In the genomic region with DNA sequence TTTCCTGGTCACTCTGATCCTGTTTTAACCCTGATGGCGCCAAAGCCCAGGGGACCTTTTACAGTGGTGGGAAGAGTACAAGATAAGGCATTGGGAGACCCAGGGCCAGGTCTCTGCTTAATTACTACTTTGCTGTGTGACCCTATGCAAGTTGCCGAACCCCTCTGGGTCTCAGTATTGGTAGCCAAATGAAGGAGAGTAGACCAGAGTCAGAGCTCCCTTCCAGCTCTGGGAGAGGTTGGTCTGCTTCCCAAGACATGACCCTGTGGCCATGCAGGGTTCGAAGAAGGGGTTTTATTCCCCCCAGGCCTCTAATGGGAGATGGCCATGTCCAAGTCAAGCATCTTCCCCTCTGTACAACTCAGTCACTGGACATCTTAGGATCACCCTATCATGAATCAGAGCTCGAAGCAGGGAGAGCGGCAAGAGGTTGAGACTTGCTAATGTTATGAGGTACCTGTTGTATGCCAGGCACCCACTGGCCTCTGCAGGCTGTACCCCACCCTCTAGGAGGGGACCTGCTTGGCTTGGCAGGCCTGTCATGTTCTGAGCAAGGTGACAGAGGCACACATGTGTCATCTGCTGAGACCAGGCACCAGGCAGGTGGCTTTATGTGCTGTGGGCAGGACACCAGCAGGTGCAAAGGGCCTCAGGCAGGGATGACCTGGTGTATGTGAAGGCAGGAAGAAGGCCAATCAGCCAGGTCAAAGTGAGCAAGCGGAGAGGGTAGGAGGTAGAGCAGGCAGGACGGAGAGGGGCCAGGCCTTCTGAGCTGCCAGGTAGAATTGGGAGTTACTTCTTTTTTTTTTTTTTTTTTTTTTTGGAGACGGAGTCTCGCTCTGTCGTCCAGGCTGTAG, we compare ENCODE assay signal across 12 cellular contexts.
DNase-seq lines count a peak whose midpoint lies in the region; ATAC-seq, FAIRE-seq and TF ChIP-seq lines count a peak whose summit lies in the region.
"Had no signal": no experiment of that assay in that cellular context is flagged by ENCODE, and none has a peak within 500 bp of the region (broad histone marks: within the 10 kb centered on the region; RNA-seq: fewer than 3 reads in every experiment).

No MANE protein-coding gene starts in this region.

- H3K4me3 ChIP-seq in GM23248 (peak overlapping the region; percentile 57; the same call in 1 of the 2 replicates), K562 (no peak overlapping the region), right lobe of liver (no peak overlapping the region), skeletal muscle tissue (ENCODE audit: low read length in 3 of 3) (no peak overlapping the region)

- intact Hi-C loops in K562 (cut with micrococcal nuclease) (no loop called here), right lobe of liver (cut with DNase I) (no loop called here)

- peaks cover 74% of the 10 kb centered on the region for H3F3A ChIP-seq in GM23248 (ENCODE audit: insufficient read depth)

- TF ChIP-seq CTCF in K562 (IDR thresholded peaks at IDR 0.05 in 2 of 3, conservative IDR thresholded peaks at IDR 0.05 in 1 of 3; ENCODE audit: insufficient read depth in 2 of 3, low read depth in 1 of 3, low read length in 3 of 3), result no peak
- no peak for TF ChIP-seq CTCF in right lobe of liver (IDR thresholded peaks at IDR 0.05)

- H3K4me2 ChIP-seq in GM23248 (ENCODE audit: unreplicated experiment) (peak overlapping the region; percentile 70), K562 (ENCODE audit: insufficient read depth, low read length) (no peak overlapping the region)

- FAIRE-seq in K562 (lab: Jason Lieb, UNC), result no peak

- H3K27ac ChIP-seq in GM23248 (peak overlapping the region; percentile 99), K562 (ENCODE audit: extremely low read depth, low read depth, low read length) (no peak overlapping the region), right lobe of liver (peak overlapping the region; percentile 42 to 95 (median 81)), skeletal muscle tissue (ENCODE audit: low read depth, low read length) (peak overlapping the region; percentile 87)

- TF ChIP-seq RAD21 in K562 (CRISPR knock-in tag; conservative IDR thresholded peaks at IDR 0.05 in 1 of 2, IDR thresholded peaks at IDR 0.05 in 1 of 2), result no peak

- H3K27me3 ChIP-seq in GM23248 (replicated peaks; ENCODE audit: insufficient read depth) (no peaks in the 10 kb centered on the region), K562 (ENCODE audit: control insufficient read depth in 2 of 2, insufficient read depth in 2 of 2, low read length in 2 of 2) (no peaks in the 10 kb centered on the region), right lobe of liver (no peaks in the 10 kb centered on the region), skeletal muscle tissue (ENCODE audit: control insufficient read depth in 3 of 3, insufficient read depth in 3 of 3, low read length in 3 of 3) (no peaks in the 10 kb centered on the region)

- in situ Hi-C loops in GM23248 (cut with MboI), result no loop called here
- in situ Hi-C loops in K562 (cut with MboI), result no loop called here

- H3K9ac ChIP-seq in GM23248, result peak overlapping the region; percentile 88
- peak overlapping the region in 1 of 2 experiments; percentile 49; a peak in 1 of 4 replicates for H3K9ac ChIP-seq in K562 (ENCODE audit: insufficient read depth in 1 of 2, low read depth in 2 of 2, low read length in 2 of 2)
- H3K9ac ChIP-seq in skeletal muscle tissue (ENCODE audit: low read depth in 1 of 3, low read length in 3 of 3), result peak overlapping the region; percentile 30 to 57 (median 45)

- H4K20me1 ChIP-seq in GM23248 (ENCODE audit: insufficient read depth), result no peaks in the 10 kb centered on the region
- H4K20me1 ChIP-seq in K562 (replicated peaks; ENCODE audit: control insufficient read depth, insufficient read depth, low read length), result no peaks in the 10 kb centered on the region

- H3K9me1 ChIP-seq in K562 (ENCODE audit: control insufficient read depth, insufficient read depth, low read length), result no peaks in the 10 kb centered on the region

- TF ChIP-seq POLR2A in K562 (conservative IDR thresholded peaks at IDR 0.05), result no peak
- TF ChIP-seq POLR2A in right lobe of liver (IDR thresholded peaks at IDR 0.05), result no peak

- POLR2A ChIA-PET in K562 (lab: Yijun Ruan, JAX), result interaction anchor here (0.6 to 5.0 kb wide), 4 partner anchors 9 to 129 kb away, joined by 3 to 42 read pairs (median 6); partner anchors contain the start of gene DUSP1

- BruUV-seq in K562 (replicated peaks; lab: Mats Ljungman, UMichigan), result no TSS peak

- H3K36me3 ChIP-seq in GM23248 (ENCODE audit: low read depth), result no peaks in the 10 kb centered on the region
- H3K36me3 ChIP-seq in K562 (ENCODE audit: control insufficient read depth, insufficient read depth, low read length), result peaks cover 25% of the 10 kb centered on the region; the same call in 1 of the 3 replicates
- peaks cover 0 to 2% (median 0%) of the 10 kb centered on the region in 4 donors for H3K36me3 ChIP-seq in right lobe of liver
- peaks cover 0 to 9% (median 7%) of the 10 kb centered on the region in 3 donors for H3K36me3 ChIP-seq in skeletal muscle tissue (ENCODE audit: control insufficient read depth in 3 of 3, insufficient read depth in 3 of 3, low read length in 3 of 3)

- CTCF ChIA-PET in K562 (lab: Yijun Ruan, JAX; ENCODE audit: low intra/inter-chr PET ratio), result interaction anchor here (0.6 kb wide), 1 partner anchor 1434 kb away, joined by 3 read pairs; no protein-coding TSS in a partner anchor

- no peak for TF ChIP-seq EP300 in K562 (IDR thresholded peaks at IDR 0.05; ENCODE audit: low read length)

- H2AFZ ChIP-seq in GM23248, result no peak overlapping the region
- H2AFZ ChIP-seq in K562 (ENCODE audit: low read depth, low read length), result no peak overlapping the region

- H3K79me2 ChIP-seq in GM23248 (ENCODE audit: insufficient read depth) (peaks cover 30% of the 10 kb centered on the region), K562 (ENCODE audit: control insufficient read depth, insufficient read depth, low read length) (no peaks in the 10 kb centered on the region)

- H3K9me3 ChIP-seq in GM23248 (ENCODE audit: low read depth) (no peaks in the 10 kb centered on the region), K562 (replicated peaks; ENCODE audit: control insufficient read depth, insufficient read depth, low read depth, low read length) (no peaks in the 10 kb centered on the region), right lobe of liver (no peaks in the 10 kb centered on the region), skeletal muscle tissue (ENCODE audit: control insufficient read depth in 3 of 3, low read length in 3 of 3) (no peaks in the 10 kb centered on the region)

- 90 to 93% methylated on average over 10 of the region's 10 CpGs for WGBS in GM23248 (ENCODE audit: low coverage in 1 of 2, low lambda C conversion rate in 2 of 2, missing lambda C conversion rate in 2 of 2), 2 experiments
- WGBS in K562 (ENCODE audit: insufficient coverage, low coverage, missing lambda C conversion rate), result 85% methylated on average over 9 of the region's 10 CpGs
- WGBS in right lobe of liver (ENCODE audit: insufficient coverage, low coverage, low lambda C conversion rate, missing lambda C conversion rate), result 63% methylated on average over 3 of the region's 10 CpGs

- H3K9me2 ChIP-seq in GM23248 (ENCODE audit: insufficient read depth), result no peaks in the 10 kb centered on the region

- DNase-seq in GM23248 (no peak), K562 (ENCODE audit: extremely low read depth in 1 of 4, low spot score in 3 of 4) (no peak), right lobe of liver (peak in 1 of 3 donors; percentile 75), HUDEP-2 (lab: John Stamatoyannopoulos, UW; ENCODE audit: unreplicated experiment in 76 of 76) (no peak), mesenteric fat pad (ENCODE audit: low spot score) (no peak)
- DNase-seq in stimulated activated CD4-positive, alpha-beta T cell treated with anti-CD3 and anti-CD28 coated beads, Interleukin-1b, Interleukin-23, amount 100 ng/mL, for 48 hours, result no peak
- DNase-seq: activated CD8-positive, alpha-beta memory T cell treated with anti-CD3 and anti-CD28 coated beads, Interleukin-2, amount 50 U/mL, for 48 hours; head of caudate nucleus; NCI-H1048; T-helper 2 cell had no signal

- H3K4me1 ChIP-seq in GM23248 (ENCODE audit: insufficient read depth) (peaks cover 55% of the 10 kb centered on the region), K562 (replicated peaks in 1 of 2; ENCODE audit: control insufficient read depth in 2 of 2, insufficient read depth in 2 of 2, low read length in 2 of 2) (peaks cover 26 to 31% of the 10 kb centered on the region in 2 experiments), right lobe of liver (peaks cover 3 to 97% (median 47%) of the 10 kb centered on the region in 4 donors), skeletal muscle tissue (ENCODE audit: control insufficient read depth in 3 of 3, insufficient read depth in 3 of 3, low read length in 3 of 3) (peaks cover 32 to 58% (median 57%) of the 10 kb centered on the region in 3 donors)

- ATAC-seq in K562 (no peak), right lobe of liver (peak in 2 of 4 donors; percentile 3 to 26), GM18498 (IDR thresholded peaks at IDR 0.05; ENCODE audit: unreplicated experiment) (no peak)

TF ChIP-seq in K562, 482 proteins besides CTCF, POLR2A, EP300 and RAD21 (continues in another document):
- TF ChIP-seq TRIM24 (IDR thresholded peaks at IDR 0.05) (no peak), BCOR (IDR thresholded peaks at IDR 0.05) (peak; percentile 50; the same call in 1 of the 2 replicates), PHF8 (IDR thresholded peaks at IDR 0.05; ENCODE audit: borderline replicate concordance, low read length) (no peak), SFPQ (IDR thresholded peaks at IDR 0.05; ENCODE audit: low read depth, low read length) (no peak), ZFP36 (IDR thresholded peaks at IDR 0.05; ENCODE audit: low read depth, low read length, partially characterized antibody) (peak; percentile 61), ZSCAN29 (IDR thresholded peaks at IDR 0.05) (no peak)
